In the genomic region with DNA sequence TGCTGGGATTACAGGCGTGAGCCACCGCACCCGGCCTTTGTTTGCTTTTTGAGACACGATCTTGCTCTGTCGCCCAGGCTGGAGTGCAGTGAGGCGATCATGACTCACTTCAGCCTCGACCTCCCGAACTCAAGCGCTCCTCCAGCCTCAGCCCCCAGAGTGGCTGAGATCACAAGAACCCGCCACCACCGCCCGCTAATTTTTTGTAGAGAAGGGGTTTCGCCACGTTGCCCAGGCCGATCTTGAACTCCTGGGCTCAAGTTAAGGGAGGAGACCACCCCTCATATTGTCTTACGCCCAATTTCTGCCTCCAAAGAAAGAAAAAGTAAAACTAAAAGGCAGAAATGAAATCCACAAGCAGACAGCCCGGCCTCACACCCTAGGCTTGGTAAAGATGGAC, we compare ENCODE assay signal across 2 cellular contexts.
TF ChIP-seq lines count a peak whose summit lies in the region.

No MANE protein-coding gene starts in this region.

TF ChIP-seq in SK-N-SH, 30 proteins besides CTCF, POLR2A, EP300 and RAD21:
- TF ChIP-seq TCF12 (IDR thresholded peaks at IDR 0.05) = no peak

TF ChIP-seq in SK-N-SH treated with all-trans-retinoic acid at 6 μM for 48 hours, 23 proteins besides CTCF, POLR2A, EP300 and RAD21:
- TF ChIP-seq TSHZ2 (CRISPR knock-in tag; IDR thresholded peaks at IDR 0.05) (no peak), ZC3H10 (CRISPR knock-in tag; IDR thresholded peaks at IDR 0.05) (no peak), GLIS3 (CRISPR knock-in tag; IDR thresholded peaks at IDR 0.05) (no peak), BACH2 (CRISPR knock-in tag; IDR thresholded peaks at IDR 0.05; ENCODE audit: borderline replicate concordance) (no peak), ZFP30 (CRISPR knock-in tag; IDR thresholded peaks at IDR 0.05) (no peak), ZNF70 (CRISPR knock-in tag; IDR thresholded peaks at IDR 0.05) (no peak), PPARA (CRISPR knock-in tag; IDR thresholded peaks at IDR 0.05; ENCODE audit: borderline replicate concordance) (no peak), TOX (CRISPR knock-in tag; IDR thresholded peaks at IDR 0.05; ENCODE audit: borderline replicate concordance) (no peak), OSR1 (CRISPR knock-in tag; IDR thresholded peaks at IDR 0.05) (no peak), CSDC2 (CRISPR knock-in tag; IDR thresholded peaks at IDR 0.05) (no peak), ZNF565 (CRISPR knock-in tag; conservative IDR thresholded peaks at IDR 0.05; ENCODE audit: low read depth) (no peak), ISL1 (CRISPR knock-in tag; IDR thresholded peaks at IDR 0.05) (no peak), SNAI2 (CRISPR knock-in tag; IDR thresholded peaks at IDR 0.05) (no peak), ZNF8 (CRISPR knock-in tag; IDR thresholded peaks at IDR 0.05) (no peak)
- TF ChIP-seq, protein P1, sequence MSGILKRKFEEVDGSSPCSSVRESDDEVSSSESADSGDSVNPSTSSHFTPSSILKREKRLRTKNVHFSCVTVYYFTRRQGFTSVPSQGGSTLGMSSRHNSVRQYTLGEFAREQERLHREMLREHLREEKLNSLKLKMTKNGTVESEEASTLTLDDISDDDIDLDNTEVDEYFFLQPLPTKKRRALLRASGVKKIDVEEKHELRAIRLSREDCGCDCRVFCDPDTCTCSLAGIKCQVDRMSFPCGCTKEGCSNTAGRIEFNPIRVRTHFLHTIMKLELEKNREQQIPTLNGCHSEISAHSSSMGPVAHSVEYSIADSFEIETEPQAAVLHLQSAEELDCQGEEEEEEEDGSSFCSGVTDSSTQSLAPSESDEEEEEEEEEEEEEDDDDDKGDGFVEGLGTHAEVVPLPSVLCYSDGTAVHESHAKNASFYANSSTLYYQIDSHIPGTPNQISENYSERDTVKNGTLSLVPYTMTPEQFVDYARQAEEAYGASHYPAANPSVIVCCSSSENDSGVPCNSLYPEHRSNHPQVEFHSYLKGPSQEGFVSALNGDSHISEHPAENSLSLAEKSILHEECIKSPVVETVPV (CRISPR knock-in tag; IDR thresholded peaks at IDR 0.05) = no peak
TF ChIP-seq in SK-N-SH treated with all-trans-retinoic acid at 6 μM for 48 hours: peak in this region for 0.
